9 cellular contexts compared by ENCODE assay signal in genomic region chr1:121163850-121164757, GRCh38. TPM values are rescaled to one million over a fixed set of nuclear protein-coding genes. Genes with fewer than 3 reads are reported as not detected.
DNase-seq lines count a peak whose midpoint lies in the region; ATAC-seq and TF ChIP-seq lines count a peak whose summit lies in the region.
"Not testable (repeated sequence)": the region's sequence is repeated elsewhere in the genome, so short reads cannot be mapped to it uniquely, and the experiment has no call there.
"Had no signal": no experiment of that assay in that cellular context is flagged by ENCODE, and none has a peak within 500 bp of the region (broad histone marks: within the 10 kb centered on the region; RNA-seq: fewer than 3 reads in every experiment).

No MANE protein-coding gene starts in this region.

- H3K27ac Mint-ChIP-seq in activated CD8-positive, alpha-beta T cell treated with anti-CD3 and anti-CD28 coated beads, Interleukin-2, amount 10 ng/mL, durations not matched to agents 7 days and 5 days; stimulated activated effector memory CD8-positive, alpha-beta T cell treated with anti-CD3 and anti-CD28 coated beads, Interleukin-12 subunit alpha, Interleukin-12 subunit beta, amount 100 ng/mL, for 72 hours: not testable (repeated sequence)

- not testable (repeated sequence) for H3K36me3 ChIP-seq in SJSA1; hepatocyte (replicated peaks; ENCODE audit: insufficient read depth, low read depth)

- ATAC-seq in GM19463 (IDR thresholded peaks at IDR 0.05; ENCODE audit: unreplicated experiment), result peak; percentile 68
- ATAC-seq in activated CD8-positive, alpha-beta T cell treated with anti-CD3 and anti-CD28 coated beads, Interleukin-2, amount 10 ng/mL, durations not matched to agents 7 days and 5 days, result peak; percentile 55
- ATAC-seq in stimulated activated effector memory CD8-positive, alpha-beta T cell treated with anti-CD3 and anti-CD28 coated beads, Interleukin-12 subunit alpha, Interleukin-12 subunit beta, amount 100 ng/mL, for 72 hours, result peak; percentile 42

- H3K4me3 ChIP-seq in AG09309 (ENCODE audit: control insufficient read depth, low read depth, low read length); SJSA1; hepatocyte: not testable (repeated sequence)

- not testable (repeated sequence) for H3K4me1 ChIP-seq in SJSA1 (replicated peaks); hepatocyte (ENCODE audit: insufficient read depth)

- H4K20me1 ChIP-seq in hepatocyte (ENCODE audit: insufficient read depth, poor library complexity, severe bottlenecking), result not testable (repeated sequence)

- not testable (repeated sequence) for H3K9me3 ChIP-seq in SJSA1 (replicated peaks); hepatocyte (ENCODE audit: low read depth)

- DNase-seq in AG09309 (ENCODE audit: low read depth) (peak; percentile 37), LHCN-M2 (ENCODE audit: low read depth) (peak; percentile 44), SJSA1 (ENCODE audit: low read depth in 1 of 2, low spot score in 2 of 2) (peak; percentile 57 to 71), dedifferentiated amniotic fluid mesenchymal stem cell (ENCODE audit: extremely low spot score) (peak; percentile 16), hepatocyte (ENCODE audit: low spot score) (peak; percentile 29)
- DNase-seq in activated CD8-positive, alpha-beta T cell treated with anti-CD3 and anti-CD28 coated beads, Interleukin-2, amount 10 ng/mL, durations not matched to agents 7 days and 5 days; stimulated activated effector memory CD8-positive, alpha-beta T cell treated with anti-CD3 and anti-CD28 coated beads, Interleukin-12 subunit alpha, Interleukin-12 subunit beta, amount 100 ng/mL, for 72 hours (ENCODE audit: low spot score in 2 of 2): not testable (repeated sequence)

- H3K4me3 Mint-ChIP-seq in activated CD8-positive, alpha-beta T cell treated with anti-CD3 and anti-CD28 coated beads, Interleukin-2, amount 10 ng/mL, durations not matched to agents 7 days and 5 days; stimulated activated effector memory CD8-positive, alpha-beta T cell treated with anti-CD3 and anti-CD28 coated beads, Interleukin-12 subunit alpha, Interleukin-12 subunit beta, amount 100 ng/mL, for 72 hours: not testable (repeated sequence)

- not testable (repeated sequence) for H3K79me2 ChIP-seq in hepatocyte

- H3K27me3 Mint-ChIP-seq in activated CD8-positive, alpha-beta T cell treated with anti-CD3 and anti-CD28 coated beads, Interleukin-2, amount 10 ng/mL, durations not matched to agents 7 days and 5 days (ENCODE audit: low read depth), result not testable (repeated sequence)

- TF ChIP-seq CTCF in AG09309 (IDR thresholded peaks at IDR 0.05; ENCODE audit: control insufficient read depth, insufficient read depth, low read depth, low read length, missing control alignments); hepatocyte (IDR thresholded peaks at IDR 0.05; ENCODE audit: poor library complexity): not testable (repeated sequence)

- CTCF ChIA-PET in activated CD8-positive, alpha-beta T cell treated with anti-CD3 and anti-CD28 coated beads, Interleukin-2, amount 10 ng/mL, durations not matched to agents 7 days and 5 days (lab: Charles Lee), result not testable (repeated sequence)

- H3K27me3 ChIP-seq in SJSA1 (replicated peaks); hepatocyte: not testable (repeated sequence)

- not testable (repeated sequence) for H3K4me1 Mint-ChIP-seq in activated CD8-positive, alpha-beta T cell treated with anti-CD3 and anti-CD28 coated beads, Interleukin-2, amount 10 ng/mL, durations not matched to agents 7 days and 5 days (ENCODE audit: low read depth); stimulated activated effector memory CD8-positive, alpha-beta T cell treated with anti-CD3 and anti-CD28 coated beads, Interleukin-12 subunit alpha, Interleukin-12 subunit beta, amount 100 ng/mL, for 72 hours

- not testable (repeated sequence) for H3K9me3 Mint-ChIP-seq in activated CD8-positive, alpha-beta T cell treated with anti-CD3 and anti-CD28 coated beads, Interleukin-2, amount 10 ng/mL, durations not matched to agents 7 days and 5 days (ENCODE audit: insufficient read depth); stimulated activated effector memory CD8-positive, alpha-beta T cell treated with anti-CD3 and anti-CD28 coated beads, Interleukin-12 subunit alpha, Interleukin-12 subunit beta, amount 100 ng/mL, for 72 hours

- not testable (repeated sequence) for H2AFZ ChIP-seq in hepatocyte

- H3K36me3 Mint-ChIP-seq in activated CD8-positive, alpha-beta T cell treated with anti-CD3 and anti-CD28 coated beads, Interleukin-2, amount 10 ng/mL, durations not matched to agents 7 days and 5 days (ENCODE audit: low read depth); stimulated activated effector memory CD8-positive, alpha-beta T cell treated with anti-CD3 and anti-CD28 coated beads, Interleukin-12 subunit alpha, Interleukin-12 subunit beta, amount 100 ng/mL, for 72 hours: not testable (repeated sequence)

- H3K27ac ChIP-seq in SJSA1, hepatocyte: not testable (repeated sequence)

- POLR2A ChIA-PET in activated CD8-positive, alpha-beta T cell treated with anti-CD3 and anti-CD28 coated beads, Interleukin-2, amount 10 ng/mL, durations not matched to agents 7 days and 5 days (lab: Charles Lee), result not testable (repeated sequence)

- not testable (repeated sequence) for H3K9me2 ChIP-seq in hepatocyte (replicated peaks; ENCODE audit: insufficient read depth)

- not testable (repeated sequence) for H3K4me2 ChIP-seq in hepatocyte

- 55% methylated on average over 5 of the region's 5 CpGs for WGBS in hepatocyte (ENCODE audit: low lambda C conversion rate, missing lambda C conversion rate)

RNA-seq across cellular contexts. Expression of gene FAM72B, which starts 20.0 kb away (rescaled TPM):
- total RNA-seq in LHCN-M2 (2014; rRNA removed), result 6.3 TPM in 2 replicates
- 2.3 TPM for polyA plus RNA-seq in LHCN-M2 (2012)
- 5.1 and 9.6 TPM in 2 replicates for total RNA-seq in SJSA1 (2014; rRNA removed; shearing (Covaris generic))
- 10 to 100 TPM; 28.7 to 30.8 TPM for total RNA-seq in activated CD8-positive, alpha-beta T cell treated with anti-CD3 and anti-CD28 coated beads, Interleukin-2, amount 10 ng/mL, durations not matched to agents 7 days and 5 days
- 1.5 TPM in 2 replicates for total RNA-seq in hepatocyte
- polyA plus RNA-seq in hepatocyte, result 1.7 and 3.1 TPM in 2 replicates
- total RNA-seq: gastrocnemius medialis had no signal

RNA-seq across cellular contexts. Expression of gene SRGAP2C, which starts 20.7 kb away (rescaled TPM):
- 7.4 and 9.2 TPM in 2 replicates for total RNA-seq in LHCN-M2 (2014; rRNA removed)
- 1.9 TPM for polyA plus RNA-seq in LHCN-M2 (2012)
- 32.1 and 33.7 TPM in 2 replicates for total RNA-seq in SJSA1 (2014; rRNA removed; shearing (Covaris generic))
- total RNA-seq in activated CD8-positive, alpha-beta T cell treated with anti-CD3 and anti-CD28 coated beads, Interleukin-2, amount 10 ng/mL, durations not matched to agents 7 days and 5 days, result 10 to 100 TPM; 28.9 to 32.2 TPM
- 10.6 and 11.0 TPM in 2 replicates for total RNA-seq in hepatocyte
- 7.2 TPM in 2 replicates for polyA plus RNA-seq in hepatocyte
